14 cellular contexts compared by ENCODE assay signal in the genomic region with DNA sequence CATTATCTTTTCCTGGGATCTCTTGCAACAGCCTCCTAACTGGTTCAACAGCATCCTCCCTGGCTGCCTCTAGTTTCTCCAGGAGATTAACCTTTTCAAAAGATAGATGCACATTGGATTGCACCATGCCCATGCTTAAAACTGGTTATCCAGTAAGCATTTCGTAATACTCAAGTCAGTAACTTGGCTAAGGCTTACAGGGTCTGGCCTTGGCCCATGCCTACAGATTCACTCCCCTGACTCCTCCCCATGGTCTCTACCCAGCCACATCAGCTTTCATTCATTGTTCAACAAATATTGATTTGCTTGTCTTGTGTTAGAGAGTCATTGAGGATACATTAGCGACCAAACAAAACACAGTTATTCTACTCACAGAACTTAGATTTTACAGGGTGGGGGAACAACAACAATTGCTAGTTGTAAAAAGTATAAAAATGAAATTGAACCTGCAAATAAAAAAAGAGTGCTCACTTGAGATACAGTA. TPM values are rescaled to one million over a fixed set of nuclear protein-coding genes. Genes with fewer than 3 reads are reported as not detected.
A peak's percentile ranks its signal among the peaks of the same experiment; 100 is the strongest.
DNase-seq lines count a peak whose midpoint lies in the region; ATAC-seq, FAIRE-seq and TF ChIP-seq lines count a peak whose summit lies in the region.
"Had no signal": no experiment of that assay in that cellular context is flagged by ENCODE, and none has a peak within 500 bp of the region (broad histone marks: within the 10 kb centered on the region; RNA-seq: fewer than 3 reads in every experiment).

No MANE protein-coding gene starts in this region.

- H3K4me1 Mint-ChIP-seq in CD8-positive, alpha-beta T cell (ENCODE audit: low read depth): peaks cover 25% of the 10 kb centered on the region
- H3K4me1 Mint-ChIP-seq in HFFc6 (ENCODE audit: low read depth): peaks cover 31% of the 10 kb centered on the region
- peaks cover 45% of the 10 kb centered on the region for H3K4me1 Mint-ChIP-seq in activated T-helper 1 cell treated with anti-CD3 and anti-CD28 coated beads, Interleukin-12 subunit alpha, Interleukin-12 subunit beta, Interleukin-2, Interleukin-4 antibody, amounts not matched to agents 30 ng/mL and 10 ng/mL and 1 ng/mL, durations not matched to agents 14 hours and 24 hours and 36 hours (ENCODE audit: low read depth)

- no peaks in the 10 kb centered on the region for H3K27me3 ChIP-seq in CD8-positive, alpha-beta T cell (ENCODE audit: insufficient read depth, low read length)
- H3K27me3 ChIP-seq in right lobe of liver: no peaks in the 10 kb centered on the region
- no peaks in the 10 kb centered on the region for H3K27me3 ChIP-seq in small intestine (ENCODE audit: control insufficient read depth in 2 of 2, insufficient read depth in 2 of 2, low read length in 2 of 2)
- H3K27me3 ChIP-seq: heart left ventricle, Peyer's patch, vagina had no signal

- ATAC-seq in CD8-positive, alpha-beta T cell: no peak
- ATAC-seq in right lobe of liver (peak; percentile 69 to 83 (median 70)), GM18519 (IDR thresholded peaks at IDR 0.05; ENCODE audit: low FRiP score, unreplicated experiment) (no peak)
- ATAC-seq: heart left ventricle, right cardiac atrium had no signal

- no peak overlapping the region for H3K4me3 ChIP-seq in CD8-positive, alpha-beta T cell (ENCODE audit: low read depth, low read length)
- H3K4me3 ChIP-seq in right lobe of liver (no peak overlapping the region), small intestine (ENCODE audit: low read depth in 1 of 2, low read length in 2 of 2) (no peak overlapping the region)
- H3K4me3 ChIP-seq: Peyer's patch, vagina had no signal

- H3K9me3 Mint-ChIP-seq in CD8-positive, alpha-beta T cell: no peaks in the 10 kb centered on the region
- H3K9me3 Mint-ChIP-seq in HFFc6: no peaks in the 10 kb centered on the region
- H3K9me3 Mint-ChIP-seq in activated T-helper 1 cell treated with anti-CD3 and anti-CD28 coated beads, Interleukin-12 subunit alpha, Interleukin-12 subunit beta, Interleukin-2, Interleukin-4 antibody, amounts not matched to agents 30 ng/mL and 10 ng/mL and 1 ng/mL, durations not matched to agents 14 hours and 24 hours and 36 hours: no peaks in the 10 kb centered on the region

- intact Hi-C loops in CD8-positive, alpha-beta T cell (cut with DNase I, micrococcal nuclease): loop anchor here (2.0 to 10.0 kb wide), 11 partner anchors 272 to 1885 kb away; partner anchors contain the start of genes ATAD1 (in 1 of the 2), HECTD2 (in 1 of the 2), IFIT5 (in 1 of the 2) and LIPA (in 1 of the 2)
- intact Hi-C loops in activated T-helper 1 cell treated with anti-CD3 and anti-CD28 coated beads, Interleukin-12 subunit alpha, Interleukin-12 subunit beta, Interleukin-2, Interleukin-4 antibody, amounts not matched to agents 30 ng/mL and 10 ng/mL and 1 ng/mL, durations not matched to agents 14 hours and 24 hours and 36 hours (cut with micrococcal nuclease): loop anchor here (2.0 to 10.0 kb wide), 6 partner anchors 39 to 1837 kb away; partner anchors contain the start of genes FAS, KLLN, PTEN and RPP30
- intact Hi-C loops in right lobe of liver (cut with DNase I): no loop called here

- no peak overlapping the region for H3K27ac Mint-ChIP-seq in CD8-positive, alpha-beta T cell
- H3K27ac Mint-ChIP-seq in HFFc6: peak overlapping the region; percentile 16; the same call in 1 of the 2 replicates
- H3K27ac Mint-ChIP-seq in activated T-helper 1 cell treated with anti-CD3 and anti-CD28 coated beads, Interleukin-12 subunit alpha, Interleukin-12 subunit beta, Interleukin-2, Interleukin-4 antibody, amounts not matched to agents 30 ng/mL and 10 ng/mL and 1 ng/mL, durations not matched to agents 14 hours and 24 hours and 36 hours: no peak overlapping the region

- peaks cover 7% of the 10 kb centered on the region for H3K36me3 Mint-ChIP-seq in CD8-positive, alpha-beta T cell
- H3K36me3 Mint-ChIP-seq in HFFc6 (ENCODE audit: low read depth): no peaks in the 10 kb centered on the region
- H3K36me3 Mint-ChIP-seq in activated T-helper 1 cell treated with anti-CD3 and anti-CD28 coated beads, Interleukin-12 subunit alpha, Interleukin-12 subunit beta, Interleukin-2, Interleukin-4 antibody, amounts not matched to agents 30 ng/mL and 10 ng/mL and 1 ng/mL, durations not matched to agents 14 hours and 24 hours and 36 hours (ENCODE audit: low read depth): peaks cover 9% of the 10 kb centered on the region

- no peak for FAIRE-seq in small intestine (lab: Jason Lieb, UNC)
- FAIRE-seq: GM18507 had no signal

- TF ChIP-seq CTCF in CD8-positive, alpha-beta T cell (IDR thresholded peaks at IDR 0.05): no peak
- TF ChIP-seq CTCF in HFFc6 (IDR thresholded peaks at IDR 0.05) (no peak), right lobe of liver (IDR thresholded peaks at IDR 0.05) (no peak)

- peaks cover 14% of the 10 kb centered on the region for H3K4me1 ChIP-seq in CD8-positive, alpha-beta T cell (ENCODE audit: insufficient read depth, low read length)
- H3K4me1 ChIP-seq in right lobe of liver: peaks cover 0 to 11% (median 6%) of the 10 kb centered on the region in 4 donors
- H3K4me1 ChIP-seq in small intestine (ENCODE audit: control insufficient read depth in 2 of 2, insufficient read depth in 1 of 2, low read depth in 1 of 2, low read length in 1 of 2): no peaks in the 10 kb centered on the region

- no peak overlapping the region for H3K27ac ChIP-seq in CD8-positive, alpha-beta T cell (ENCODE audit: low read depth, low read length)
- H3K27ac ChIP-seq in right lobe of liver (peak overlapping the region in 1 of 3 donors; percentile 16), small intestine (ENCODE audit: low read depth in 1 of 2, low read length in 1 of 2) (no peak overlapping the region)
- H3K27ac ChIP-seq: heart left ventricle, Peyer's patch, vagina had no signal

- H3K4me3 Mint-ChIP-seq in CD8-positive, alpha-beta T cell: peak overlapping the region; percentile 23
- peak overlapping the region; percentile 99 for H3K4me3 Mint-ChIP-seq in HFFc6
- peak overlapping the region; percentile 35 for H3K4me3 Mint-ChIP-seq in activated T-helper 1 cell treated with anti-CD3 and anti-CD28 coated beads, Interleukin-12 subunit alpha, Interleukin-12 subunit beta, Interleukin-2, Interleukin-4 antibody, amounts not matched to agents 30 ng/mL and 10 ng/mL and 1 ng/mL, durations not matched to agents 14 hours and 24 hours and 36 hours

- no peaks in the 10 kb centered on the region for H3K27me3 Mint-ChIP-seq in CD8-positive, alpha-beta T cell (ENCODE audit: low read depth)
- H3K27me3 Mint-ChIP-seq in HFFc6 (ENCODE audit: insufficient read depth): no peaks in the 10 kb centered on the region
- H3K27me3 Mint-ChIP-seq in activated T-helper 1 cell treated with anti-CD3 and anti-CD28 coated beads, Interleukin-12 subunit alpha, Interleukin-12 subunit beta, Interleukin-2, Interleukin-4 antibody, amounts not matched to agents 30 ng/mL and 10 ng/mL and 1 ng/mL, durations not matched to agents 14 hours and 24 hours and 36 hours (ENCODE audit: insufficient read depth): no peaks in the 10 kb centered on the region

- TF ChIP-seq POLR2A in right lobe of liver (IDR thresholded peaks at IDR 0.05): no peak

- CTCF ChIA-PET in CD8-positive, alpha-beta T cell (lab: Charles Lee): no interaction called here

- WGBS in right lobe of liver (ENCODE audit: insufficient coverage, low coverage, low lambda C conversion rate, missing lambda C conversion rate): 17% methylated on average over 2 of the region's 2 CpGs
- 95% methylated on average over 2 of the region's 2 CpGs for WGBS in small intestine, 3 donors

- H3K36me3 ChIP-seq in CD8-positive, alpha-beta T cell (ENCODE audit: insufficient read depth, low read length): no peaks in the 10 kb centered on the region
- H3K36me3 ChIP-seq in right lobe of liver (no peaks in the 10 kb centered on the region), small intestine (ENCODE audit: control insufficient read depth in 2 of 2, insufficient read depth in 2 of 2, low read length in 2 of 2) (no peaks in the 10 kb centered on the region)
- H3K36me3 ChIP-seq: heart left ventricle, Peyer's patch, vagina had no signal

- DNase-seq in CD8-positive, alpha-beta T cell: no peak
- DNase-seq in HFFc6 (no peak), right lobe of liver (peak; percentile 69 to 88 (median 78)), Ammon's horn (ENCODE audit: low spot score) (no peak), small intestine (no peak)
- DNase-seq in activated T-helper 1 cell treated with anti-CD3 and anti-CD28 coated beads, Interleukin-12 subunit alpha, Interleukin-12 subunit beta, Interleukin-2, Interleukin-4 antibody, amounts not matched to agents 30 ng/mL and 10 ng/mL and 1 ng/mL, durations not matched to agents 14 hours and 24 hours and 36 hours (ENCODE audit: low spot score): no peak
- DNase-seq: DMS79, heart left ventricle, NCI-H1930, Peyer's patch, right cardiac atrium had no signal

- POLR2A ChIA-PET in CD8-positive, alpha-beta T cell (lab: Charles Lee): no interaction called here

- H3K9me3 ChIP-seq in CD8-positive, alpha-beta T cell (ENCODE audit: low read length): no peaks in the 10 kb centered on the region
- no peaks in the 10 kb centered on the region for H3K9me3 ChIP-seq in right lobe of liver
- H3K9me3 ChIP-seq in small intestine (ENCODE audit: control insufficient read depth, low read depth): no peaks in the 10 kb centered on the region
- H3K9me3 ChIP-seq: heart left ventricle, Peyer's patch, vagina had no signal

RNA-seq across cellular contexts. Expression of gene KIF20B, which starts 1.8 kb away (rescaled TPM):
- 10 to 100 TPM; 23.1 to 26.3 TPM for total RNA-seq in CD8-positive, alpha-beta T cell
- 10 to 100 TPM; 15.1 to 41.5 (median 36.8) TPM for total RNA-seq in HFFc6 (2021; fragmentation: NEBNext Ultra II Directional; extraction: Animal tissue kit (Norgen Biotek cat#: 25700))
- 48.7 TPM in 2 replicates for total RNA-seq in activated T-helper 1 cell treated with anti-CD3 and anti-CD28 coated beads, Interleukin-12 subunit alpha, Interleukin-12 subunit beta, Interleukin-2, Interleukin-4 antibody, amounts not matched to agents 30 ng/mL and 10 ng/mL and 1 ng/mL, durations not matched to agents 14 hours and 24 hours and 36 hours
- 1 to 10 TPM in 5 of 6 experiments, under 1 TPM in 1; 0.97 to 3.4 (median 1.7) TPM for total RNA-seq in right lobe of liver
- polyA plus RNA-seq in small intestine: 1 to 10 TPM; 1.6 to 6.1 (median 1.6) TPM

RNA-seq across cellular contexts. Expression of gene PANK1, which starts 54.6 kb away (rescaled TPM):
- total RNA-seq in CD8-positive, alpha-beta T cell: under 1 TPM; 0.08 to 0.28 TPM
- total RNA-seq in HFFc6 (2021; fragmentation: NEBNext Ultra II Directional; extraction: Animal tissue kit (Norgen Biotek cat#: 25700)): 1 to 10 TPM; 3.8 to 4.7 (median 4.3) TPM
- total RNA-seq in activated T-helper 1 cell treated with anti-CD3 and anti-CD28 coated beads, Interleukin-12 subunit alpha, Interleukin-12 subunit beta, Interleukin-2, Interleukin-4 antibody, amounts not matched to agents 30 ng/mL and 10 ng/mL and 1 ng/mL, durations not matched to agents 14 hours and 24 hours and 36 hours: 3.2 and 4.8 TPM in 2 replicates
- 10 to 100 TPM; 13.3 to 71.0 (median 48.6) TPM for total RNA-seq in right lobe of liver
- 10 to 100 TPM; 13.1 to 26.8 (median 15.9) TPM for polyA plus RNA-seq in small intestine

Comparison
In these comparisons a context has a peak if more than half of its experiments do, and no peak if none do; other contexts are left out.
1. ATAC-seq: peak in right lobe of liver (4 of 4); none in CD8-positive, alpha-beta T cell (single experiment) and GM18519 (single experiment).
2. DNase-seq: peak in right lobe of liver (3 of 3); none in CD8-positive, alpha-beta T cell (0 of 7), HFFc6 (single experiment), activated T-helper 1 cell treated with anti-CD3 and anti-CD28 coated beads, Interleukin-12 subunit alpha, Interleukin-12 subunit beta, Interleukin-2, Interleukin-4 antibody, amounts not matched to agents 30 ng/mL and 10 ng/mL and 1 ng/mL, durations not matched to agents 14 hours and 24 hours and 36 hours (single experiment), Ammon's horn (single experiment) and small intestine (single experiment).
3. H3K4me3 Mint-ChIP-seq: peak in every context shown above with its lines; median percentile 99 in HFFc6; 35 in activated T-helper 1 cell treated with anti-CD3 and anti-CD28 coated beads, Interleukin-12 subunit alpha, Interleukin-12 subunit beta, Interleukin-2, Interleukin-4 antibody, amounts not matched to agents 30 ng/mL and 10 ng/mL and 1 ng/mL, durations not matched to agents 14 hours and 24 hours and 36 hours; 23 in CD8-positive, alpha-beta T cell.
4. intact Hi-C loops: an anchor here in CD8-positive, alpha-beta T cell (2.0 to 10.0 kb wide) and activated T-helper 1 cell treated with anti-CD3 and anti-CD28 coated beads, Interleukin-12 subunit alpha, Interleukin-12 subunit beta, Interleukin-2, Interleukin-4 antibody, amounts not matched to agents 30 ng/mL and 10 ng/mL and 1 ng/mL, durations not matched to agents 14 hours and 24 hours and 36 hours (2.0 to 10.0 kb wide); none called in right lobe of liver.